16 cellular contexts compared by ENCODE assay signal in the genomic region with DNA sequence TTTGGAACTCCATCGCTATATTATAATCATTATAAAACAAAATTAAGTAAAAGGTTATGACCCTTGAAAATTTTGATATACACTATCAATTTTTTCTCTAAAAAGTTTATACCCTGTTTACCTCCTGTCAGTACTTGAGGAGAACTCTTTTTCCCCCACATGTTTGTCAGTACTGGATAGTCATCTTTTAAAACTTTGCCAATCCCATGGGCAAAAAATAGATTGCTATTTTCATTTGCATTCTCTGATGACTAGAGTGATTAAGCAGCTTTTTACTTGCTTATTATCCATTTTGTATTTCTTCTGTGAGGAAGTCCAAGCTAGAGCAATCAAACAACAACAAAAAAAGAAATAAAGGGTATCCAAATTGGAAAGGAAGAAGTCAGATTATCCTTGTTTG.
"Had no signal": no experiment of that assay in that cellular context is flagged by ENCODE, and none has a peak within 500 bp of the region (broad histone marks: within the 10 kb centered on the region; RNA-seq: fewer than 3 reads in every experiment).

No MANE protein-coding gene starts in this region.

- H3K4me1 ChIP-seq: breast epithelium, pancreas, tibial nerve, uterus had no signal

- H3K27me3 ChIP-seq: ascending aorta, breast epithelium, heart right ventricle, pancreas, tibial nerve, uterus had no signal

- H3K9me3 ChIP-seq: ascending aorta, breast epithelium, pancreas, uterus had no signal

- H3K4me3 ChIP-seq: ascending aorta, breast epithelium, heart right ventricle, pancreas, tibial nerve, uterus had no signal

- H3K27ac Mint-ChIP-seq: activated T-helper 1 cell treated with anti-CD3 and anti-CD28 coated beads, Interleukin-12 subunit alpha, Interleukin-12 subunit beta, Interleukin-2, Interleukin-4 antibody, amounts not matched to agents 30 ng/mL and 10 ng/mL and 1 ng/mL, durations not matched to agents 14 hours and 24 hours and 36 hours had no signal

- H3K27ac ChIP-seq: ascending aorta, breast epithelium, epithelial cell of prostate, pancreas, tibial nerve, uterus had no signal

- H3K9me3 Mint-ChIP-seq: effector memory CD8-positive, alpha-beta T cell had no signal

- DNase-seq: activated CD4-positive, alpha-beta T cell treated with anti-CD3 and anti-CD28 coated beads, Interleukin-2, amount 50 U/mL, for 1 hour; activated naive CD4-positive, alpha-beta T cell; effector memory CD8-positive, alpha-beta T cell; heart right ventricle; midbrain; pancreas; stimulated activated CD4-positive, alpha-beta T cell treated with anti-CD3 and anti-CD28 coated beads, Interleukin-15, amount 100 ng/mL, for 24 hours; stimulated activated CD4-positive, alpha-beta T cell treated with anti-CD3 and anti-CD28 coated beads, Interleukin-4, amount 100 ng/mL, for 1 hour; stimulated activated naive CD4-positive, alpha-beta T cell; substantia nigra; uterus had no signal

- H3K27me3 Mint-ChIP-seq: effector memory CD8-positive, alpha-beta T cell had no signal

- H3K4me3 Mint-ChIP-seq: activated T-helper 1 cell treated with anti-CD3 and anti-CD28 coated beads, Interleukin-12 subunit alpha, Interleukin-12 subunit beta, Interleukin-2, Interleukin-4 antibody, amounts not matched to agents 30 ng/mL and 10 ng/mL and 1 ng/mL, durations not matched to agents 14 hours and 24 hours and 36 hours; effector memory CD8-positive, alpha-beta T cell had no signal

- H3K36me3 ChIP-seq: breast epithelium, pancreas, uterus had no signal

- ATAC-seq: effector memory CD8-positive, alpha-beta T cell; heart right ventricle; pancreas had no signal
